ENCODE assay signal across 32 cellular contexts in genomic region chr2:190869721-190870120, GRCh38.
"Had no signal": no experiment of that assay in that cellular context is flagged by ENCODE, and none has a peak within 500 bp of the region (broad histone marks: within the 10 kb centered on the region; RNA-seq: fewer than 3 reads in every experiment).

No MANE protein-coding gene starts in this region.

- H3K4me3 ChIP-seq: MG63 had no signal

- H3K27me3 ChIP-seq: MG63 had no signal

- H3K36me3 Mint-ChIP-seq: brain had no signal

- H3K4me3 Mint-ChIP-seq: activated CD4-positive, alpha-beta T cell treated with anti-CD3 and anti-CD28 coated beads, Interleukin-2, amount 10 ng/mL, durations not matched to agents 24 days and 14 days; activated CD8-positive, alpha-beta T cell treated with anti-CD3 and anti-CD28 coated beads, Interleukin-2, amount 10 ng/mL, durations not matched to agents 7 days and 5 days; activated naive CD4-positive, alpha-beta T cell treated with anti-CD3 and anti-CD28 coated beads, Interleukin-2, amount 10 ng/mL, durations not matched to agents 7 days and 5 days; activated naive CD8-positive, alpha-beta T cell; activated naive CD8-positive, alpha-beta T cell treated with anti-CD3 and anti-CD28 coated beads, Interleukin-2, amount 50 U/mL, for 24 hours; activated T-cell treated with anti-CD3 and anti-CD28 coated beads, Interleukin-2, amount 50 U/mL, for 4 hours; activated T-helper 1 cell treated with anti-CD3 and anti-CD28 coated beads, Interleukin-12 subunit alpha, Interleukin-12 subunit beta, Interleukin-2, Interleukin-4 antibody, amounts not matched to agents 30 ng/mL and 10 ng/mL and 1 ng/mL, durations not matched to agents 14 hours and 24 hours and 36 hours; brain had no signal

- H3K9me3 Mint-ChIP-seq: activated naive CD8-positive, alpha-beta T cell treated with anti-CD3 and anti-CD28 coated beads, Interleukin-2, amount 50 U/mL, for 24 hours; activated T-cell treated with anti-CD3 and anti-CD28 coated beads, Interleukin-2, amount 50 U/mL, for 4 hours; activated T-helper 1 cell treated with anti-CD3 and anti-CD28 coated beads, Interleukin-12 subunit alpha, Interleukin-12 subunit beta, Interleukin-2, Interleukin-4 antibody, amounts not matched to agents 30 ng/mL and 10 ng/mL and 1 ng/mL, durations not matched to agents 14 hours and 24 hours and 36 hours had no signal

- H3K36me3 ChIP-seq: MG63, WERI-Rb-1 had no signal

- H3K27me3 Mint-ChIP-seq: activated CD4-positive, alpha-beta T cell treated with anti-CD3 and anti-CD28 coated beads, Interleukin-2, amount 10 ng/mL, durations not matched to agents 24 days and 14 days; activated naive CD4-positive, alpha-beta T cell treated with anti-CD3 and anti-CD28 coated beads, Interleukin-2, amount 10 ng/mL, durations not matched to agents 7 days and 5 days; activated naive CD8-positive, alpha-beta T cell; activated naive CD8-positive, alpha-beta T cell treated with anti-CD3 and anti-CD28 coated beads, Interleukin-2, amount 50 U/mL, for 24 hours had no signal

- ATAC-seq: activated CD8-positive, alpha-beta T cell treated with anti-CD3 and anti-CD28 coated beads, Interleukin-2, amount 10 ng/mL, durations not matched to agents 7 days and 5 days; activated naive CD8-positive, alpha-beta T cell treated with anti-CD3 and anti-CD28 coated beads, Interleukin-2, amount 50 U/mL, for 24 hours; activated T-cell treated with anti-CD3 and anti-CD28 coated beads, Interleukin-2, amount 50 U/mL, for 4 hours; PC-3; Right ventricle myocardium inferior; SK-N-SH treated with all-trans-retinoic acid at 6 μM for 48 hours had no signal

- H3K27ac ChIP-seq: RWPE1, WERI-Rb-1 had no signal

- DNase-seq: activated CD4-positive, alpha-beta T cell treated with anti-CD3 and anti-CD28 coated beads, Interleukin-2, amount 10 ng/mL, durations not matched to agents 24 days and 14 days; activated CD4-positive, alpha-beta T cell treated with anti-CD3 and anti-CD28 coated beads, Interleukin-2, amount 50 U/mL, for 4 hours; activated CD8-positive, alpha-beta T cell treated with anti-CD3 and anti-CD28 coated beads, Interleukin-2, amount 10 ng/mL, durations not matched to agents 7 days and 5 days; activated naive CD4-positive, alpha-beta T cell treated with anti-CD3 and anti-CD28 coated beads, Interleukin-2, amount 10 ng/mL, durations not matched to agents 7 days and 5 days; activated naive CD8-positive, alpha-beta T cell treated with anti-CD3 and anti-CD28 coated beads, Interleukin-2, amount 50 U/mL, for 24 hours; activated T-cell treated with anti-CD3 and anti-CD28 coated beads, Interleukin-2, amount 50 U/mL, for 4 hours; anterior cingulate cortex; caudate nucleus; cerebellar nuclear complex; Kasumi-1; MG63; NCI-H1048; NCI-H1105 treated with DMSO at 0.1 percent for 48 hours; NCI-H1436; NCI-H1694; NCI-H1930; NCI-H2081 treated with DMSO at 0.1 percent for 48 hours; NCI-H226; NCI-H524 treated with DMSO at 0.1 percent for 48 hours; PC-3; SIG-M5; SW 1271; T-helper 1 cell; T-helper 2 cell; T-helper 9 cell; WERI-Rb-1 had no signal

- H3K4me1 Mint-ChIP-seq: activated CD4-positive, alpha-beta T cell treated with anti-CD3 and anti-CD28 coated beads, Interleukin-2, amount 10 ng/mL, durations not matched to agents 24 days and 14 days; activated naive CD4-positive, alpha-beta T cell treated with anti-CD3 and anti-CD28 coated beads, Interleukin-2, amount 10 ng/mL, durations not matched to agents 7 days and 5 days; activated naive CD8-positive, alpha-beta T cell treated with anti-CD3 and anti-CD28 coated beads, Interleukin-2, amount 50 U/mL, for 24 hours had no signal

- H3K27ac Mint-ChIP-seq: activated CD4-positive, alpha-beta T cell treated with anti-CD3 and anti-CD28 coated beads, Interleukin-2, amount 10 ng/mL, durations not matched to agents 24 days and 14 days; activated CD8-positive, alpha-beta T cell treated with anti-CD3 and anti-CD28 coated beads, Interleukin-2, amount 10 ng/mL, durations not matched to agents 7 days and 5 days; activated naive CD4-positive, alpha-beta T cell treated with anti-CD3 and anti-CD28 coated beads, Interleukin-2, amount 10 ng/mL, durations not matched to agents 7 days and 5 days; activated naive CD8-positive, alpha-beta T cell; activated naive CD8-positive, alpha-beta T cell treated with anti-CD3 and anti-CD28 coated beads, Interleukin-2, amount 50 U/mL, for 24 hours; activated T-helper 1 cell treated with anti-CD3 and anti-CD28 coated beads, Interleukin-12 subunit alpha, Interleukin-12 subunit beta, Interleukin-2, Interleukin-4 antibody, amounts not matched to agents 30 ng/mL and 10 ng/mL and 1 ng/mL, durations not matched to agents 14 hours and 24 hours and 36 hours; brain had no signal
